Comparison of ENCODE assay signal across 9 cellular contexts in the genomic region with DNA sequence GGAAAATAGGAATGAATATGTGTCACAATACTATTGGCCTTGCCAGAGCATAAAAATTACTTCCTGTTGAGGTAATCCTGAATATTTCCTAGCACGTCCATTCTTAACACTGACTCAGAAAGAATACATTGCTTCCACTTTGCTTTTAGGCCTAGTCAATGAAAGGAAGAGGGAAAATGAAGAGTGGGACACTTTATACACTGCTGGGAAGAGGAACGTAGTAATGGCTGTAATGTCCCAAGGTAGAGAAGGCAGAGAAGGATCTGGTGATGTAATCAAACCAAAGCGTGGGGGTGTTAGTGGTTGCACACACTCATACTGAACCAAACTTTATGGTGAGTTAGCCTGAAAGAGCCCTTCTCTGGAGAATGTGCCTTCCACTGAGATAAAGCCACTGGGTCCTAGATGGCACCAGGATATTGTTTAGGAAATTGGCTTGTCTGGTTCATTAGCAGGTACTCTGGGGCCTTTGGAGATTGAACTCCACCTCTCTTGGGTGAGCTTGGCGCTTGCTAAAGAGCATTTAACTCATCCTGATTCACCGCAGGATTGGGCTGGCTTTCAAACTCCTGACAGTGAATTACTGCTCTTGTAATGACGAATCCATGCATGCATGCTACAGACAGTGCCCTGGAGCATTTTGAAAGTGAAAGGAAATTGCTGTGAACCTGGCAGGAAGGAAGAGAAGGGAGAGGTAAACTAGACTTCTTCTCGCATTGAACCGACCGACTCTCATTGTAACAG.
DNase-seq lines count a peak whose midpoint lies in the region; ATAC-seq and TF ChIP-seq lines count a peak whose summit lies in the region.
"Had no signal": no experiment of that assay in that cellular context is flagged by ENCODE, and none has a peak within 500 bp of the region (broad histone marks: within the 10 kb centered on the region; RNA-seq: fewer than 3 reads in every experiment).

No MANE protein-coding gene starts in this region.

- no peak for TF ChIP-seq CTCF in GM06990 (IDR thresholded peaks at IDR 0.05; ENCODE audit: insufficient read depth, low read length, poor library complexity, severe bottlenecking)
- no peak for TF ChIP-seq CTCF in body of pancreas (IDR thresholded peaks at IDR 0.05)
- no peak for TF ChIP-seq CTCF in mucosa of descending colon (IDR thresholded peaks at IDR 0.05)

- H3K36me3 ChIP-seq in GM06990 (ENCODE audit: control insufficient read depth, insufficient read depth, low read length): no peaks in the 10 kb centered on the region
- no peaks in the 10 kb centered on the region for H3K36me3 ChIP-seq in body of pancreas (replicated peaks in 1 of 2; ENCODE audit: insufficient read depth in 1 of 2, low read depth in 2 of 2)
- no peaks in the 10 kb centered on the region for H3K36me3 ChIP-seq in mucosa of descending colon (ENCODE audit: low read depth)
- H3K36me3 ChIP-seq: ovary had no signal

- intact Hi-C loops in body of pancreas (cut with DNase I): no loop called here
- intact Hi-C loops in mucosa of descending colon (cut with DNase I, micrococcal nuclease): no loop called here

- ATAC-seq in GM21526 (IDR thresholded peaks at IDR 0.05; ENCODE audit: low FRiP score, unreplicated experiment) (peak; percentile 62), body of pancreas (no peak), mucosa of descending colon (peak; percentile 69)

- WGBS in body of pancreas, 2 donors: 57 to 67% methylated on average over 9 of the region's 9 CpGs

- DNase-seq in GM06990 (ENCODE audit: extremely low read depth, insufficient read length) (peak; percentile 12), MV-4-11 (lab: John Stamatoyannopoulos, UW) (peak; percentile 61), body of pancreas (peak in 1 of 4 donors; percentile 29), mucosa of descending colon (peak in 1 of 3 donors; percentile 67), NCI-H446 (lab: John Stamatoyannopoulos, UW) (no peak), NCI-H128 (lab: John Stamatoyannopoulos, UW; ENCODE audit: unreplicated experiment) (no peak), 8988T (no peak)

- H3K4me3 ChIP-seq in GM06990 (replicated peaks; ENCODE audit: low read depth, low read length) (no peak overlapping the region), body of pancreas (no peak overlapping the region), mucosa of descending colon (no peak overlapping the region)
- H3K4me3 ChIP-seq: ovary had no signal

- H3K4me1 ChIP-seq in body of pancreas (peaks cover 41% of the 10 kb centered on the region), mucosa of descending colon (ENCODE audit: low read depth) (peaks cover 27% of the 10 kb centered on the region)

- no peaks in the 10 kb centered on the region for H3K27me3 ChIP-seq in GM06990 (replicated peaks; ENCODE audit: control insufficient read depth, insufficient read depth, low read length)
- H3K27me3 ChIP-seq in body of pancreas: no peaks in the 10 kb centered on the region
- H3K27me3 ChIP-seq: ovary had no signal

- H3K9me3 ChIP-seq in body of pancreas (no peaks in the 10 kb centered on the region), mucosa of descending colon (no peaks in the 10 kb centered on the region)
- H3K9me3 ChIP-seq: ovary had no signal

- peak overlapping the region; percentile 93 to 96 (median 95) for H3K27ac ChIP-seq in body of pancreas
- H3K27ac ChIP-seq: ovary had no signal

- peak in 1 of 3 donors; percentile 15 for TF ChIP-seq POLR2A in body of pancreas (IDR thresholded peaks at IDR 0.05)

Comparison
In these comparisons a context has a peak if more than half of its experiments do, and no peak if none do; other contexts are left out.
1. DNase-seq: peak in GM06990 (single experiment) and MV-4-11 (single experiment); none in NCI-H446 (0 of 2), NCI-H128 (single experiment) and 8988T (single experiment).